ENCODE assay signal across 18 cellular contexts in the genomic region with DNA sequence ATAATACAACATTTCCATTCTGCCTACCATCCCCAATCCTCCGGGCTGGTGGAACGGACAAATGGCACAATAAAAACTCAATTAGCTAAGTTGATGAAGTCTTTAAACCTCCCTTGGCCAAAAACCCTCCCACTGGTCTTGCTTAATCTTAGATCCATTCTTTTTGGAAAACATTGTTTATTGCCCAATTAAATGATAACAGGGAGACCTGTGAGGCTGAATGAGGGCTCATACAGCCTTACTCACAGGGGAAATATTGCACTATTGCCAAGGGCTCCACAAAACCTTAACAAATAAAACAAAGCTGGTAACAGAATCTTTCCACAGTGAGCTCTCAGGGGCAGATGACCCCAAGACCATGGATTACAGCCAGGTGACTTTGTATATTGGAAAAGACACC. TPM values are rescaled to one million over a fixed set of nuclear protein-coding genes. Genes with fewer than 3 reads are reported as not detected.
DNase-seq lines count a peak whose midpoint lies in the region; TF ChIP-seq lines count a peak whose summit lies in the region.
"Had no signal": no experiment of that assay in that cellular context is flagged by ENCODE, and none has a peak within 500 bp of the region (broad histone marks: within the 10 kb centered on the region; RNA-seq: fewer than 3 reads in every experiment).

No MANE protein-coding gene starts in this region.

- no peak overlapping the region for H3K27ac Mint-ChIP-seq in HFFc6
- H3K27ac Mint-ChIP-seq: CD14-positive monocyte; CD4-positive, alpha-beta memory T cell; CD4-positive, CD25-positive, alpha-beta regulatory T cell; CD8-positive, alpha-beta memory T cell had no signal

- DNase-seq in AG09309 (ENCODE audit: low read depth) (peak; percentile 27), fibroblast of the aortic adventitia (ENCODE audit: low read depth) (peak; percentile 12), ACHN (no peak), dorsolateral prefrontal cortex (no peak), HFFc6 (no peak)
- DNase-seq: BE2C; C1 segment of cervical spinal cord; CD4-positive, alpha-beta memory T cell; CD4-positive, CD25-positive, alpha-beta regulatory T cell; CD8-positive, alpha-beta memory T cell; COR-L47; DMS79 treated with DMSO at 0.1 percent for 48 hours; GF-D8 had no signal

- no peaks in the 10 kb centered on the region for H3K36me3 Mint-ChIP-seq in HFFc6 (ENCODE audit: low read depth)
- H3K36me3 Mint-ChIP-seq: CD14-positive monocyte; CD4-positive, CD25-positive, alpha-beta regulatory T cell had no signal

- TF ChIP-seq CTCF in AG09309 (IDR thresholded peaks at IDR 0.05; ENCODE audit: control insufficient read depth, insufficient read depth, low read depth, low read length, missing control alignments) (no peak), VCaP (conservative IDR thresholded peaks at IDR 0.05) (no peak), fibroblast of the aortic adventitia (IDR thresholded peaks at IDR 0.05; ENCODE audit: insufficient read depth, low read length) (no peak), dorsolateral prefrontal cortex (IDR thresholded peaks at IDR 0.05 in 54 of 56, conservative IDR thresholded peaks at IDR 0.05 in 2 of 56; ENCODE audit: low read depth in 1 of 56, partially characterized antibody in 56 of 56) (no peak), HFFc6 (IDR thresholded peaks at IDR 0.05) (no peak)

- peak overlapping the region; percentile 29 for H3K27ac ChIP-seq in VCaP
- no peak overlapping the region for H3K27ac ChIP-seq in dorsolateral prefrontal cortex
- H3K27ac ChIP-seq: 22Rv1, A549, BLaER1 had no signal

- H3K4me3 Mint-ChIP-seq in HFFc6, result no peak overlapping the region
- H3K4me3 Mint-ChIP-seq: CD14-positive monocyte; CD4-positive, alpha-beta memory T cell; CD4-positive, CD25-positive, alpha-beta regulatory T cell; CD8-positive, alpha-beta memory T cell had no signal

- intact Hi-C loops in dorsolateral prefrontal cortex (cut with DNase I), result no loop called here

- 0 out of 2 replicates have a peak, but pooled peaks cover 6% of the 10 kb centered on the region for H3K9me3 Mint-ChIP-seq in HFFc6

- H3K27me3 Mint-ChIP-seq in HFFc6 (ENCODE audit: insufficient read depth), result peaks cover 6% of the 10 kb centered on the region

- in situ Hi-C loops in ACHN (cut with HindIII; ENCODE audit: low pct_ligation_motif_present, low pct_unique_long_range_greater_than_20kb, low sequenced_read_pairs), result no loop called here

- peaks cover 0 to 10% (median 0%) of the 10 kb centered on the region in 45 donors for H3K27me3 ChIP-seq in dorsolateral prefrontal cortex
- H3K27me3 ChIP-seq: BE2C, BLaER1 had no signal

- H3K4me3 ChIP-seq in AG09309 (ENCODE audit: control insufficient read depth, low read depth, low read length) (no peak overlapping the region), fibroblast of the aortic adventitia (ENCODE audit: low read depth, low read length) (no peak overlapping the region), dorsolateral prefrontal cortex (no peak overlapping the region)
- H3K4me3 ChIP-seq: A549, BLaER1 had no signal

- no peaks in the 10 kb centered on the region for H3K4me1 Mint-ChIP-seq in HFFc6 (ENCODE audit: low read depth)
- H3K4me1 Mint-ChIP-seq: CD14-positive monocyte; CD4-positive, alpha-beta memory T cell; CD4-positive, CD25-positive, alpha-beta regulatory T cell; CD8-positive, alpha-beta memory T cell had no signal

RNA-seq across cellular contexts. Expression of a gene that starts 7.8 kb away (rescaled TPM):
- total RNA-seq in fibroblast of the aortic adventitia (ENCODE audit: low replicate concordance) (120 and 154 TPM in 2 replicates), dorsolateral prefrontal cortex (100 to 1,000 TPM in 9 of 120 experiments, 10 to 100 TPM in 111; 46.1 to 111 (median 79.9) TPM)
- total RNA-seq in HFFc6 (2021; fragmentation: NEBNext Ultra II Directional; extraction: Animal tissue kit (Norgen Biotek cat#: 25700)), result 100 to 1,000 TPM; 135 to 154 (median 150) TPM

Comparison
In these comparisons a context has a peak if more than half of its experiments do, and no peak if none do; other contexts are left out.
1. DNase-seq: peak in AG09309 (single experiment) and fibroblast of the aortic adventitia (single experiment); none in ACHN (single experiment), dorsolateral prefrontal cortex (0 of 10) and HFFc6 (single experiment).